ENCODE assay signal across 11 cellular contexts in genomic region chr1:224378855-224379631, GRCh38. TPM values are rescaled to one million over a fixed set of nuclear protein-coding genes. Genes with fewer than 3 reads are reported as not detected.
A peak's percentile ranks its signal among the peaks of the same experiment; 100 is the strongest.
DNase-seq lines count a peak whose midpoint lies in the region; ATAC-seq, FAIRE-seq and TF ChIP-seq lines count a peak whose summit lies in the region.
"Had no signal": no experiment of that assay in that cellular context is flagged by ENCODE, and none has a peak within 500 bp of the region (broad histone marks: within the 10 kb centered on the region; RNA-seq: fewer than 3 reads in every experiment).

No MANE protein-coding gene starts in this region.

- intact Hi-C loops in GM12878 (cut with micrococcal nuclease; ENCODE audit: unreplicated experiment), result no loop called here

- no peak overlapping the region for H3K27ac ChIP-seq in BLaER1
- peak overlapping the region; percentile 69 for H3K27ac ChIP-seq in GM12878 (ENCODE audit: control insufficient read depth, insufficient read depth)
- H3K27ac ChIP-seq: pancreas had no signal

- no peak overlapping the region for H3K4me3 ChIP-seq in BLaER1
- H3K4me3 ChIP-seq in GM12878, result no peak overlapping the region
- H3K4me3 ChIP-seq: pancreas had no signal

- in situ Hi-C loops in GM12878 (cut with MboI), result no loop called here

- DNase-seq in GM19239 (ENCODE audit: insufficient read length, low spot score) (no peak), GM12878 (ENCODE audit: low read depth, low spot score) (peak; percentile 34), RCC 7860 (ENCODE audit: low spot score) (no peak), NCI-H82 (lab: John Stamatoyannopoulos, UW) (no peak)
- DNase-seq in effector CD4-positive, alpha-beta T cell, result no peak
- DNase-seq in activated CD4-positive, alpha-beta T cell treated with anti-CD3 and anti-CD28 coated beads, Interleukin-2, amount 50 U/mL, for 4 hours, result no peak
- DNase-seq: cortex of kidney, NCI-H774, pancreas had no signal

- CTCF ChIA-PET in GM12878 (lab: Yijun Ruan, JAX), result interaction anchor here (0.7 to 3.4 kb wide), 12 partner anchors 9 to 263 kb away, joined by 3 to 17 read pairs (median 3); no protein-coding TSS in a partner anchor

- peaks cover 52% of the 10 kb centered on the region for H3K36me3 ChIP-seq in BLaER1
- H3K36me3 ChIP-seq in GM12878 (ENCODE audit: control insufficient read depth in 2 of 2, insufficient read depth in 2 of 2, low read length in 1 of 2), result peaks cover 3 to 10% of the 10 kb centered on the region in 2 experiments; a peak in 3 of 4 replicates

- H3K79me2 ChIP-seq in GM12878 (ENCODE audit: control insufficient read depth, insufficient read depth, low read length), result no peaks in the 10 kb centered on the region

- peaks cover 22% of the 10 kb centered on the region for H3K4me1 ChIP-seq in BLaER1
- peaks cover 44% of the 10 kb centered on the region for H3K4me1 ChIP-seq in GM12878 (ENCODE audit: control insufficient read depth, insufficient read depth, low read length)
- H3K4me1 ChIP-seq: pancreas had no signal

- TF ChIP-seq CTCF in GM12878 (IDR thresholded peaks at IDR 0.05 in 2 of 3, conservative IDR thresholded peaks at IDR 0.05 in 1 of 3; ENCODE audit: control insufficient read depth in 2 of 3, extremely low read depth in 1 of 3, insufficient read depth in 1 of 3, low read depth in 3 of 3, low read length in 3 of 3), result no peak

- H3K9ac ChIP-seq in BLaER1, result no peak overlapping the region
- H3K9ac ChIP-seq in GM12878 (ENCODE audit: control insufficient read depth, insufficient read depth, low read length), result no peak overlapping the region

- TF ChIP-seq RAD21 in GM12878 (IDR thresholded peaks at IDR 0.05; ENCODE audit: insufficient read depth, low read depth, low read length), result no peak

- H4K20me1 ChIP-seq in BLaER1, result peaks cover 56% of the 10 kb centered on the region
- no peaks in the 10 kb centered on the region for H4K20me1 ChIP-seq in GM12878 (ENCODE audit: control insufficient read depth, insufficient read depth)

- no peak for TF ChIP-seq POLR2A in GM12878 (IDR thresholded peaks at IDR 0.05; ENCODE audit: low read depth, low read length)

- SMC1A ChIA-PET in GM12878 (lab: Charles Lee; ENCODE audit: uncharacterized antibody, unreplicated experiment), result interaction anchor here (1.0 to 2.3 kb wide), 9 partner anchors 10 to 119 kb away, joined by 3 to 12 read pairs (median 5); no protein-coding TSS in a partner anchor

- H3K4me2 ChIP-seq in BLaER1, result peak overlapping the region; percentile 59
- peak overlapping the region; percentile 72 for H3K4me2 ChIP-seq in GM12878 (ENCODE audit: control insufficient read depth, insufficient read depth)

- FAIRE-seq in GM19239 (lab: Jason Lieb, UNC) (peak; percentile 95), GM12878 (lab: Jason Lieb, UNC) (no peak), RCC 7860 (lab: Jason Lieb, UNC) (no peak)
- FAIRE-seq: pancreas had no signal

- BruUV-seq in GM12878 (replicated peaks; lab: Mats Ljungman, UMichigan), result no TSS peak

- POLR2A ChIA-PET in GM12878 (lab: Charles Lee), result interaction anchor here (1.1 to 3.3 kb wide), 5 partner anchors 10 to 78 kb away, joined by 4 to 18 read pairs (median 9); no protein-coding TSS in a partner anchor

- RAD21 ChIA-PET in GM12878 (lab: Charles Lee; ENCODE audit: unreplicated experiment), result interaction anchor here (1.0 to 2.8 kb wide), 8 partner anchors 11 to 263 kb away, joined by 4 to 23 read pairs (median 6); partner anchors contain the start of gene CNIH4

- WGBS in GM12878 (ENCODE audit: insufficient coverage, insufficient replicate concordance, low lambda C conversion rate, missing lambda C conversion rate), result 64% methylated on average over 7 of the region's 7 CpGs

- no peak for TF ChIP-seq EP300 in GM12878 (IDR thresholded peaks at IDR 0.05; ENCODE audit: borderline replicate concordance in 1 of 2, control insufficient read depth in 1 of 2, low read depth in 2 of 2, low read length in 2 of 2)

- H3K27me3 ChIP-seq in BLaER1 (no peaks in the 10 kb centered on the region), GM12878 (replicated peaks in 1 of 2; ENCODE audit: control insufficient read depth in 2 of 2, insufficient read depth in 2 of 2, low read length in 1 of 2) (no peaks in the 10 kb centered on the region)
- H3K27me3 ChIP-seq: pancreas had no signal

- ATAC-seq in HG03342 (IDR thresholded peaks at IDR 0.05; ENCODE audit: unreplicated experiment) (peak; percentile 47), GM12878 (peak; percentile 75)

- no peaks in the 10 kb centered on the region for H3K9me3 ChIP-seq in BLaER1
- H3K9me3 ChIP-seq in GM12878 (replicated peaks; ENCODE audit: control insufficient read depth, insufficient read depth, low read length), result no peaks in the 10 kb centered on the region
- H3K9me3 ChIP-seq: pancreas had no signal

- no peak overlapping the region for H2AFZ ChIP-seq in GM12878 (ENCODE audit: control insufficient read depth, low read depth, low read length)

TF ChIP-seq in GM12878, 131 proteins besides CTCF, POLR2A, EP300 and RAD21:
- no peak for TF ChIP-seq MYB (IDR thresholded peaks at IDR 0.05; ENCODE audit: borderline replicate concordance, low read depth, low read length)
- 0 out of 2 replicates have a peak, but pooled peaks have one; percentile 28 for TF ChIP-seq YY1 (IDR thresholded peaks at IDR 0.05; ENCODE audit: low read depth, low read length)
- TF ChIP-seq EZH2 (IDR thresholded peaks at IDR 0.05; ENCODE audit: borderline replicate concordance, control insufficient read depth, low read depth, low read length), result no peak
- TF ChIP-seq EED (IDR thresholded peaks at IDR 0.05; ENCODE audit: low read depth), result 0 out of 2 replicates have a peak, but pooled peaks have one; percentile 20
- peak; percentile 8; the same call in 1 of the 2 replicates for TF ChIP-seq MTA2 (IDR thresholded peaks at IDR 0.05; ENCODE audit: low read depth)
- no peak; a peak in 2 of 4 replicates for TF ChIP-seq IKZF2 (IDR thresholded peaks at IDR 0.05)
- 0 out of 2 replicates have a peak, but pooled peaks have one; percentile 25 for TF ChIP-seq DPF2 (IDR thresholded peaks at IDR 0.05)
- 0 out of 2 replicates have a peak, but pooled peaks have one; percentile 33 for TF ChIP-seq NBN (IDR thresholded peaks at IDR 0.05)
- peak; percentile 82 for TF ChIP-seq SPI1 (IDR thresholded peaks at IDR 0.05; ENCODE audit: borderline replicate concordance, insufficient read depth, low read depth, low read length)
- peak; percentile 33; the same call in 1 of the 2 replicates for TF ChIP-seq HDGF (IDR thresholded peaks at IDR 0.05)

RNA-seq across cellular contexts. Expression of gene CNIH4, which starts 22.4 kb away (rescaled TPM):
- total RNA-seq in GM12878 (2013; cell fraction: nucleolus; rRNA removed), result 38.0 and 39.4 TPM in 2 replicates
- total RNA-seq in GM12878 (2014; rRNA removed), result 28.4 and 36.9 TPM in 2 replicates
- total RNA-seq in GM12878 (2014; rRNA removed; fragmentation: Illumina TruSeq; extraction: Trizol), result 27.8 and 28.2 TPM in 2 replicates
- total RNA-seq in GM12878 (2021), result 27.8 and 28.4 TPM in 2 replicates
- polyA plus RNA-seq in GM12878 (2011; ENCODE audit: low read depth), result 5.5 TPM
- polyA plus RNA-seq in GM12878 (2011; rRNA removed), result 67.3 and 69.8 TPM in 2 replicates
- 30.1 and 45.4 TPM in 2 replicates for polyA plus RNA-seq in GM12878 (2011; cell fraction: cytosol; rRNA removed)
- polyA plus RNA-seq in GM12878 (2011; cell fraction: nucleus; rRNA removed), result 18.0 and 19.5 TPM in 2 replicates
- 25.2 and 31.2 TPM in 2 replicates for polyA plus RNA-seq in GM12878 (2012)
- polyA plus RNA-seq in GM12878 (2014; fragmentation: Illumina TruSeq; extraction: Trizol), result 23.2 and 27.1 TPM in 2 replicates
- polyA plus RNA-seq in GM12878 (2014; fragmentation: Nextera tagmentation; extraction: Ambion mirVana), result 100 to 1,000 TPM; 134 to 173 TPM
- 27.6 and 33.1 TPM in 2 replicates for polyA plus RNA-seq in GM12878 (2014; rRNA removed)
- polyA plus RNA-seq in GM12878 (2016; fragmentation: Nextera tagmentation; extraction: Ambion mirVana), result 10 to 100 TPM; 87.2 to 87.8 TPM
- polyA minus RNA-seq in GM12878 (2011; rRNA and poly(A)+ RNA removed), result 30.2 and 55.3 TPM in 2 replicates
- 7.4 and 12.4 TPM in 2 replicates for polyA minus RNA-seq in GM12878 (2011; cell fraction: cytosol; rRNA and poly(A)+ RNA removed)
- 16.7 and 23.3 TPM in 2 replicates for polyA minus RNA-seq in GM12878 (2011; cell fraction: nucleus; rRNA and poly(A)+ RNA removed)

RNA-seq across cellular contexts. Expression of gene NVL, which starts 49.1 kb away (rescaled TPM):
- total RNA-seq in GM12878 (2013; cell fraction: nucleolus; rRNA removed), result 92.2 and 102 TPM in 2 replicates
- total RNA-seq in GM12878 (2014; rRNA removed), result 23.5 and 32.9 TPM in 2 replicates
- 38.0 and 41.3 TPM in 2 replicates for total RNA-seq in GM12878 (2014; rRNA removed; fragmentation: Illumina TruSeq; extraction: Trizol)
- 28.1 and 28.5 TPM in 2 replicates for total RNA-seq in GM12878 (2021)
- polyA plus RNA-seq in GM12878 (2011; ENCODE audit: low read depth), result 14.0 TPM
- 25.6 and 33.0 TPM in 2 replicates for polyA plus RNA-seq in GM12878 (2011; rRNA removed)
- polyA plus RNA-seq in GM12878 (2011; cell fraction: cytosol; rRNA removed), result 16.6 and 20.9 TPM in 2 replicates
- polyA plus RNA-seq in GM12878 (2011; cell fraction: nucleus; rRNA removed), result 23.2 and 30.1 TPM in 2 replicates
- polyA plus RNA-seq in GM12878 (2012), result 12.9 and 14.3 TPM in 2 replicates
- 43.6 and 58.2 TPM in 2 replicates for polyA plus RNA-seq in GM12878 (2014; fragmentation: Illumina TruSeq; extraction: Trizol)
- polyA plus RNA-seq in GM12878 (2014; fragmentation: Nextera tagmentation; extraction: Ambion mirVana), result 10 to 100 TPM; 20.3 to 30.4 TPM
- 32.7 and 37.4 TPM in 2 replicates for polyA plus RNA-seq in GM12878 (2014; rRNA removed)
- polyA plus RNA-seq in GM12878 (2016; fragmentation: Nextera tagmentation; extraction: Ambion mirVana), result 10 to 100 TPM; 46.4 to 49.6 TPM
- 23.3 and 24.4 TPM in 2 replicates for polyA minus RNA-seq in GM12878 (2011; rRNA and poly(A)+ RNA removed)
- polyA minus RNA-seq in GM12878 (2011; cell fraction: cytosol; rRNA and poly(A)+ RNA removed), result 9.9 and 10.2 TPM in 2 replicates
- 16.2 and 21.8 TPM in 2 replicates for polyA minus RNA-seq in GM12878 (2011; cell fraction: nucleus; rRNA and poly(A)+ RNA removed)

RNA-seq across cellular contexts. Expression of gene WDR26, which starts 55.6 kb away (rescaled TPM):
- total RNA-seq in GM12878 (2013; cell fraction: nucleolus; rRNA removed), result 179 and 184 TPM in 2 replicates
- total RNA-seq in GM12878 (2014; rRNA removed) (20.4 and 24.5 TPM in 2 replicates), GM12878 (2014; rRNA removed; fragmentation: Illumina TruSeq; extraction: Trizol) (28.4 and 32.3 TPM in 2 replicates), GM12878 (2021) (47.0 and 47.5 TPM in 2 replicates)
- 28.8 TPM for polyA plus RNA-seq in GM12878 (2011; ENCODE audit: low read depth)
- polyA plus RNA-seq in GM12878 (2011; rRNA removed) (46.9 and 60.9 TPM in 2 replicates), GM12878 (2014; fragmentation: Illumina TruSeq; extraction: Trizol) (40.4 and 54.6 TPM in 2 replicates), GM12878 (2014; fragmentation: Nextera tagmentation; extraction: Ambion mirVana) (10 to 100 TPM in 1 of 2 experiments, 1 to 10 TPM in 1; 8.9 to 10.5 TPM), GM12878 (2014; rRNA removed) (33.5 and 33.7 TPM in 2 replicates), GM12878 (2016; fragmentation: Nextera tagmentation; extraction: Ambion mirVana) (1 to 10 TPM; 6.6 to 7.1 TPM)
- 16.4 and 26.1 TPM in 2 replicates for polyA plus RNA-seq in GM12878 (2011; cell fraction: cytosol; rRNA removed)
- 70.3 and 73.6 TPM in 2 replicates for polyA plus RNA-seq in GM12878 (2011; cell fraction: nucleus; rRNA removed)
- 42.5 and 51.2 TPM in 2 replicates for polyA plus RNA-seq in GM12878 (2012)
- polyA minus RNA-seq in GM12878 (2011; rRNA and poly(A)+ RNA removed), result 53.6 and 79.8 TPM in 2 replicates
- polyA minus RNA-seq in GM12878 (2011; cell fraction: cytosol; rRNA and poly(A)+ RNA removed), result 32.1 and 47.2 TPM in 2 replicates
- 49.3 and 71.3 TPM in 2 replicates for polyA minus RNA-seq in GM12878 (2011; cell fraction: nucleus; rRNA and poly(A)+ RNA removed)
